In genomic region chr3:69893274-69893673, GRCh38 we compare ENCODE assay signal across 27 cellular contexts.
DNase-seq lines count a peak whose midpoint lies in the region; ATAC-seq and TF ChIP-seq lines count a peak whose summit lies in the region.
"Had no signal": no experiment of that assay in that cellular context is flagged by ENCODE, and none has a peak within 500 bp of the region (broad histone marks: within the 10 kb centered on the region; RNA-seq: fewer than 3 reads in every experiment).

No MANE protein-coding gene starts in this region.

- H2BK120ac ChIP-seq in H9 (ENCODE audit: low read depth, low read length, poor library complexity, severe bottlenecking), result no peak overlapping the region

- no peak overlapping the region for H2AFZ ChIP-seq in H9 (ENCODE audit: low read length)
- H2AFZ ChIP-seq: PC-9 had no signal

- no peak overlapping the region for H2BK15ac ChIP-seq in H9 (ENCODE audit: low read depth, low read length)

- no peaks in the 10 kb centered on the region for H3K79me2 ChIP-seq in H9 (ENCODE audit: insufficient read depth, low read length)

- H3K27ac Mint-ChIP-seq in H9 (peak overlapping the region in 1 of 3 experiments; percentile 62; a peak in 1 of 7 replicates), progenitor cell of endocrine pancreas (no peak overlapping the region)
- no peak overlapping the region for H3K27ac Mint-ChIP-seq in activated CD8-positive, alpha-beta T cell treated with anti-CD3 and anti-CD28 coated beads for 36 hours
- H3K27ac Mint-ChIP-seq: CD4-positive, CD25-positive, alpha-beta regulatory T cell; HFFc6; T-helper 1 cell treated with Interleukin-12 subunit alpha and Interleukin-12 subunit beta and Interleukin-4 antibody, amounts not matched to agents 30 μg/mL and 1 μg/mL, for 36 hours had no signal

- H4K5ac ChIP-seq in H9 (ENCODE audit: insufficient read length, low read depth, low read length), result no peak overlapping the region

- POLR2A ChIA-PET in activated CD8-positive, alpha-beta T cell treated with anti-CD3 and anti-CD28 coated beads for 36 hours (lab: Charles Lee), result no interaction called here

- H3K27ac ChIP-seq in H9 (ENCODE audit: insufficient read length, low read depth, low read length), result no peak overlapping the region
- H3K27ac ChIP-seq in iPS-20b (ENCODE audit: low read length), result no peak overlapping the region
- H3K27ac ChIP-seq: BLaER1, PC-9, SJSA1 had no signal

- no peaks in the 10 kb centered on the region for H4K20me1 ChIP-seq in H9 (ENCODE audit: control insufficient read depth, insufficient read depth, insufficient read length)
- H4K20me1 ChIP-seq: BLaER1 had no signal

- H3K4me3 ChIP-seq in NT2/D1 (ENCODE audit: insufficient read length, low read depth) (no peak overlapping the region), iPS-20b (ENCODE audit: low read length) (peak overlapping the region; percentile 38; the same call in 1 of the 2 replicates)
- H3K4me3 ChIP-seq: BLaER1, PC-9, SJSA1 had no signal

- H3K27me3 Mint-ChIP-seq in H9 (ENCODE audit: low read depth) (peaks cover 34% of the 10 kb centered on the region), progenitor cell of endocrine pancreas (no peaks in the 10 kb centered on the region)
- H3K27me3 Mint-ChIP-seq in activated CD8-positive, alpha-beta T cell treated with anti-CD3 and anti-CD28 coated beads for 36 hours, result no peaks in the 10 kb centered on the region
- H3K27me3 Mint-ChIP-seq: CD4-positive, CD25-positive, alpha-beta regulatory T cell had no signal

- H3K14ac ChIP-seq in H9 (ENCODE audit: insufficient read depth, low read length), result no peak overlapping the region

- H3K27me3 ChIP-seq in H9 (ENCODE audit: insufficient read depth, low read length) (no peaks in the 10 kb centered on the region; the same call in 1 of the 2 replicates), NT2/D1 (ENCODE audit: insufficient read depth, insufficient read length) (no peaks in the 10 kb centered on the region), iPS-20b (ENCODE audit: insufficient read depth, low read length) (peaks cover 36% of the 10 kb centered on the region)
- H3K27me3 ChIP-seq: BLaER1, SJSA1 had no signal

- H3K56ac ChIP-seq in H9 (ENCODE audit: insufficient read length, low read depth, low read length), result no peak overlapping the region

- no peak overlapping the region for H3T11ph ChIP-seq in H9 (ENCODE audit: low read length)

- no peak overlapping the region for H4K8ac ChIP-seq in H9 (replicated peaks; ENCODE audit: insufficient read length, low read depth, low read length)

- H3K18ac ChIP-seq in H9 (ENCODE audit: insufficient read length, low read depth, low read length), result no peak overlapping the region

- H2BK20ac ChIP-seq in H9 (ENCODE audit: low read depth, low read length, poor library complexity, severe bottlenecking), result no peak overlapping the region

- H3K4me1 Mint-ChIP-seq in H9 (peaks cover 26 to 28% of the 10 kb centered on the region in 2 experiments), progenitor cell of endocrine pancreas (ENCODE audit: low read depth) (peaks cover 11% of the 10 kb centered on the region)
- H3K4me1 Mint-ChIP-seq in activated CD8-positive, alpha-beta T cell treated with anti-CD3 and anti-CD28 coated beads for 36 hours (ENCODE audit: low read depth), result peaks cover 2% of the 10 kb centered on the region
- H3K4me1 Mint-ChIP-seq: CD4-positive, CD25-positive, alpha-beta regulatory T cell had no signal

- H2AK5ac ChIP-seq in H9 (ENCODE audit: insufficient read length, low read length), result no peak overlapping the region

- no peak overlapping the region for H2BK12ac ChIP-seq in H9 (ENCODE audit: insufficient read length, low read depth, low read length)

- H3K4me3 Mint-ChIP-seq in H9, result no peak overlapping the region
- H3K4me3 Mint-ChIP-seq in progenitor cell of endocrine pancreas (ENCODE audit: low read depth), result no peak overlapping the region
- no peak overlapping the region for H3K4me3 Mint-ChIP-seq in activated CD8-positive, alpha-beta T cell treated with anti-CD3 and anti-CD28 coated beads for 36 hours
- H3K4me3 Mint-ChIP-seq: HFFc6; T-helper 1 cell treated with Interleukin-12 subunit alpha and Interleukin-12 subunit beta and Interleukin-4 antibody, amounts not matched to agents 30 μg/mL and 1 μg/mL, for 36 hours had no signal

- peak; percentile 2 for DNase-seq in ELF-1 (ENCODE audit: low read depth, low spot score)
- no peak for DNase-seq in H9
- peak; percentile 18 for DNase-seq in NT2/D1 (ENCODE audit: low read depth, low spot score)
- DNase-seq in progenitor cell of endocrine pancreas (ENCODE audit: low spot score, unreplicated experiment), result no peak
- DNase-seq in anterior cingulate cortex (lab: John Stamatoyannopoulos, UW), result no peak
- no peak for DNase-seq in activated CD8-positive, alpha-beta T cell treated with anti-CD3 and anti-CD28 coated beads for 36 hours
- DNase-seq: CD4-positive, CD25-positive, alpha-beta regulatory T cell; DMS53; HFFc6; KG1; MM.1S; NCI-H1048; NCI-H1417 treated with DMSO at 0.1 percent for 48 hours; NCI-H1694 treated with DMSO at 0.1 percent for 48 hours; NCI-H2081; NCI-H2171 treated with DMSO at 0.1 percent for 48 hours; NCI-H345; NCI-H510A treated with DMSO at 0.1 percent for 48 hours; NCI-H774; PC-9; Right ventricle myocardium superior; SW 1271 had no signal

- ATAC-seq in GM21447 (IDR thresholded peaks at IDR 0.05; ENCODE audit: unreplicated experiment), result no peak
- ATAC-seq in activated CD8-positive, alpha-beta T cell treated with anti-CD3 and anti-CD28 coated beads for 36 hours, result no peak

- H3K23me2 ChIP-seq in H9 (ENCODE audit: insufficient read length, low read depth, low read length, poor library complexity, severe bottlenecking), result no peaks in the 10 kb centered on the region

- H3K36me3 ChIP-seq in NT2/D1 (ENCODE audit: insufficient read depth, insufficient read length, low read length) (no peaks in the 10 kb centered on the region), iPS-20b (ENCODE audit: insufficient read depth, low read depth, low read length) (no peaks in the 10 kb centered on the region)
- H3K36me3 ChIP-seq: BLaER1, SJSA1 had no signal

- no peak overlapping the region for H3K9ac ChIP-seq in H9 (ENCODE audit: extremely low read depth, insufficient read length, low read length)
- no peak overlapping the region for H3K9ac ChIP-seq in NT2/D1 (ENCODE audit: insufficient read length, low read depth)
- H3K9ac ChIP-seq in iPS-20b (ENCODE audit: low read depth, low read length), result no peak overlapping the region
- H3K9ac ChIP-seq: BLaER1 had no signal

- no peaks in the 10 kb centered on the region for H3K9me3 Mint-ChIP-seq in H9
- no peaks in the 10 kb centered on the region for H3K9me3 Mint-ChIP-seq in progenitor cell of endocrine pancreas (ENCODE audit: low read depth)
- no peaks in the 10 kb centered on the region for H3K9me3 Mint-ChIP-seq in activated CD8-positive, alpha-beta T cell treated with anti-CD3 and anti-CD28 coated beads for 36 hours
- H3K9me3 Mint-ChIP-seq: HFFc6; T-helper 1 cell treated with Interleukin-12 subunit alpha and Interleukin-12 subunit beta and Interleukin-4 antibody, amounts not matched to agents 30 μg/mL and 1 μg/mL, for 36 hours had no signal

- no CpG with 5 or more reads among the region's 4 CpGs for WGBS in H9 (ENCODE audit: extremely low coverage, insufficient read length, low lambda C conversion rate)

- peaks cover 6% of the 10 kb centered on the region for H3K4me1 ChIP-seq in H9 (ENCODE audit: insufficient read depth, low read length)
- no peaks in the 10 kb centered on the region for H3K4me1 ChIP-seq in NT2/D1 (ENCODE audit: insufficient read depth, insufficient read length)
- H3K4me1 ChIP-seq in iPS-20b (ENCODE audit: insufficient read depth, low read length), result peaks cover 13% of the 10 kb centered on the region; the same call in 1 of the 2 replicates
- H3K4me1 ChIP-seq: BLaER1 had no signal

- no peaks in the 10 kb centered on the region for H3K79me1 ChIP-seq in H9 (ENCODE audit: insufficient read depth, low read depth, low read length, poor library complexity, severe bottlenecking)

- no peaks in the 10 kb centered on the region for H3K36me3 Mint-ChIP-seq in H9 (ENCODE audit: insufficient read depth in 1 of 3, low read depth in 3 of 3)
- H3K36me3 Mint-ChIP-seq in progenitor cell of endocrine pancreas (ENCODE audit: insufficient read depth), result no peaks in the 10 kb centered on the region
- H3K36me3 Mint-ChIP-seq in activated CD8-positive, alpha-beta T cell treated with anti-CD3 and anti-CD28 coated beads for 36 hours (ENCODE audit: low read depth), result no peaks in the 10 kb centered on the region
- H3K36me3 Mint-ChIP-seq: CD4-positive, CD25-positive, alpha-beta regulatory T cell had no signal

- H3K4ac ChIP-seq in H9 (ENCODE audit: low read depth, low read length), result no peak overlapping the region

- H3K9me3 ChIP-seq in H9 (ENCODE audit: control insufficient read depth, low read depth, low read length) (no peaks in the 10 kb centered on the region), NT2/D1 (ENCODE audit: insufficient read depth, low read length) (no peaks in the 10 kb centered on the region), iPS-20b (ENCODE audit: insufficient read depth, low read depth, low read length) (no peaks in the 10 kb centered on the region)
- H3K9me3 ChIP-seq: BLaER1, SJSA1 had no signal

- CTCF ChIA-PET in activated CD8-positive, alpha-beta T cell treated with anti-CD3 and anti-CD28 coated beads for 36 hours (lab: Charles Lee), result no interaction called here

- no peak overlapping the region for H3K23ac ChIP-seq in H9 (ENCODE audit: insufficient read length, low read depth, low read length)

- no peak overlapping the region for H4K91ac ChIP-seq in H9 (ENCODE audit: insufficient read length, low read depth, low read length)

- TF ChIP-seq CTCF in H9 (conservative IDR thresholded peaks at IDR 0.05), result no peak
- no peak for TF ChIP-seq CTCF in progenitor cell of endocrine pancreas (IDR thresholded peaks at IDR 0.05; ENCODE audit: unreplicated experiment)
- no peak for TF ChIP-seq CTCF in activated CD8-positive, alpha-beta T cell treated with anti-CD3 and anti-CD28 coated beads for 36 hours (IDR thresholded peaks at IDR 0.05)

- intact Hi-C loops in activated CD8-positive, alpha-beta T cell treated with anti-CD3 and anti-CD28 coated beads for 36 hours (cut with micrococcal nuclease), result no loop called here

- H2BK5ac ChIP-seq in H9 (ENCODE audit: insufficient read length, low read length), result no peak overlapping the region

- H3K4me2 ChIP-seq in H9 (ENCODE audit: insufficient read depth, insufficient read length, low read length), result peak overlapping the region; percentile 27
- H3K4me2 ChIP-seq: BLaER1, PC-9 had no signal

Comparison
In these comparisons a context has a peak if more than half of its experiments do, and no peak if none do; other contexts are left out.
1. DNase-seq: peak in ELF-1 (single experiment) and NT2/D1 (single experiment); none in H9 (single experiment), progenitor cell of endocrine pancreas (single experiment), anterior cingulate cortex (0 of 58) and activated CD8-positive, alpha-beta T cell treated with anti-CD3 and anti-CD28 coated beads for 36 hours (single experiment).